In genomic region chr10:119651514-119652327, GRCh38 we compare ENCODE assay signal across 8 cellular contexts.
DNase-seq lines count a peak whose midpoint lies in the region; ATAC-seq and TF ChIP-seq lines count a peak whose summit lies in the region.

No MANE protein-coding gene starts in this region.

- peak overlapping the region; percentile 88 for H3K27ac Mint-ChIP-seq in T-helper 1 cell treated with Interleukin-12 subunit alpha and Interleukin-12 subunit beta and Interleukin-4 antibody, amounts not matched to agents 30 μg/mL and 1 μg/mL, for 36 hours

- H3K27me3 Mint-ChIP-seq in T-helper 1 cell treated with Interleukin-12 subunit alpha and Interleukin-12 subunit beta and Interleukin-4 antibody, amounts not matched to agents 30 μg/mL and 1 μg/mL, for 36 hours (ENCODE audit: low read depth): peaks cover 2% of the 10 kb centered on the region

- peak overlapping the region; percentile 88 for H3K27ac ChIP-seq in effector memory CD4-positive, alpha-beta T cell (ENCODE audit: insufficient read depth, low read length, poor library complexity, severe bottlenecking)
- H3K27ac ChIP-seq in muscle layer of duodenum (ENCODE audit: low read length): peak overlapping the region; percentile 76

- peaks cover 31% of the 10 kb centered on the region for H3K4me1 ChIP-seq in effector memory CD4-positive, alpha-beta T cell (ENCODE audit: control insufficient read depth, insufficient read depth, low read length, poor library complexity, severe bottlenecking)
- H3K4me1 ChIP-seq in muscle layer of duodenum (ENCODE audit: control insufficient read depth in 1 of 2, insufficient read depth in 2 of 2, low read length in 2 of 2): peaks cover 6 to 28% of the 10 kb centered on the region in 2 donors

- H3K4me3 Mint-ChIP-seq in T-helper 1 cell treated with Interleukin-12 subunit alpha and Interleukin-12 subunit beta and Interleukin-4 antibody, amounts not matched to agents 30 μg/mL and 1 μg/mL, for 36 hours: peak overlapping the region; percentile 88

- H3K4me3 ChIP-seq in GM12864 (ENCODE audit: low read depth, low read length) (peak overlapping the region; percentile 93), muscle layer of duodenum (ENCODE audit: low read depth in 1 of 2, low read length in 2 of 2) (peak overlapping the region; percentile 79 to 82)
- H3K4me3 ChIP-seq in effector memory CD4-positive, alpha-beta T cell (ENCODE audit: insufficient read depth, low read depth, low read length, poor library complexity, severe bottlenecking): peak overlapping the region; percentile 95

- peaks cover 51% of the 10 kb centered on the region for H3K4me1 Mint-ChIP-seq in T-helper 1 cell treated with Interleukin-12 subunit alpha and Interleukin-12 subunit beta and Interleukin-4 antibody, amounts not matched to agents 30 μg/mL and 1 μg/mL, for 36 hours (ENCODE audit: low read depth)

- no peak for TF ChIP-seq CTCF in GM12864 (IDR thresholded peaks at IDR 0.05; ENCODE audit: low read depth, low read length, missing control alignments)

- H3K9me3 ChIP-seq in effector memory CD4-positive, alpha-beta T cell (ENCODE audit: control insufficient read depth, low read length): no peaks in the 10 kb centered on the region
- H3K9me3 ChIP-seq in muscle layer of duodenum (ENCODE audit: control insufficient read depth in 1 of 2, low read length in 2 of 2): no peaks in the 10 kb centered on the region

- peak; percentile 6 for ATAC-seq in HG02678 (IDR thresholded peaks at IDR 0.05; ENCODE audit: unreplicated experiment)

- DNase-seq in GM12864 (ENCODE audit: low read depth): no peak
- peak in 2 of 3 donors; percentile 3 to 4 for DNase-seq in effector memory CD4-positive, alpha-beta T cell
- no peak for DNase-seq in NCI-H1048 (lab: John Stamatoyannopoulos, UW)
- DNase-seq in kidney glomerular epithelial cell (lab: John Stamatoyannopoulos, UW): no peak
- no peak for DNase-seq in HuH-7.5 (ENCODE audit: low spot score)

- H3K27me3 ChIP-seq in effector memory CD4-positive, alpha-beta T cell (replicated peaks; ENCODE audit: control insufficient read depth, insufficient read depth, low read length, poor library complexity, severe bottlenecking): no peaks in the 10 kb centered on the region
- H3K27me3 ChIP-seq in muscle layer of duodenum (ENCODE audit: low read depth, low read length): no peaks in the 10 kb centered on the region

- no peaks in the 10 kb centered on the region for H3K36me3 ChIP-seq in effector memory CD4-positive, alpha-beta T cell (ENCODE audit: control insufficient read depth, insufficient read depth, low read length)
- peaks cover 0 to 3% of the 10 kb centered on the region in 2 donors for H3K36me3 ChIP-seq in muscle layer of duodenum (ENCODE audit: control insufficient read depth in 1 of 2, insufficient read depth in 2 of 2, low read length in 2 of 2)

- H3K9me3 Mint-ChIP-seq in T-helper 1 cell treated with Interleukin-12 subunit alpha and Interleukin-12 subunit beta and Interleukin-4 antibody, amounts not matched to agents 30 μg/mL and 1 μg/mL, for 36 hours: no peaks in the 10 kb centered on the region

- H3K36me3 Mint-ChIP-seq in T-helper 1 cell treated with Interleukin-12 subunit alpha and Interleukin-12 subunit beta and Interleukin-4 antibody, amounts not matched to agents 30 μg/mL and 1 μg/mL, for 36 hours (ENCODE audit: low read depth): peaks cover 2% of the 10 kb centered on the region

Comparison
In these comparisons a context has a peak if more than half of its experiments do, and no peak if none do; other contexts are left out.
1. DNase-seq: peak in effector memory CD4-positive, alpha-beta T cell (2 of 3); none in GM12864 (single experiment), NCI-H1048 (single experiment), kidney glomerular epithelial cell (single experiment) and HuH-7.5 (single experiment).
2. Peak in every context shown above with its lines, with median percentiles within 50 percentile points of each other: H3K4me3 ChIP-seq.